Comparison of ENCODE assay signal across 1 cellular context in genomic region chr2:241092677-241093076, GRCh38.
TF ChIP-seq lines count a peak whose summit lies in the region.

No MANE protein-coding gene starts in this region.

TF ChIP-seq in A549, 52 proteins besides CTCF, POLR2A, EP300 and RAD21:
- TF ChIP-seq CHD4 (IDR thresholded peaks at IDR 0.05; ENCODE audit: borderline replicate concordance): no peak
- no peak for TF ChIP-seq JUNB (IDR thresholded peaks at IDR 0.05)
- TF ChIP-seq HOXB5 (CRISPR knock-in tag; IDR thresholded peaks at IDR 0.05): no peak
- TF ChIP-seq RNF2 (IDR thresholded peaks at IDR 0.05; ENCODE audit: borderline replicate concordance, low read depth): no peak
- no peak for TF ChIP-seq TFCP2L1 (CRISPR knock-in tag; IDR thresholded peaks at IDR 0.05)
- TF ChIP-seq CHD2 (IDR thresholded peaks at IDR 0.05; ENCODE audit: low read length, partially characterized antibody): no peak
- TF ChIP-seq BCL3 (IDR thresholded peaks at IDR 0.05): no peak
- no peak for TF ChIP-seq ZSCAN20 (CRISPR knock-in tag; IDR thresholded peaks at IDR 0.05)
- no peak for TF ChIP-seq NPAS2 (CRISPR knock-in tag; IDR thresholded peaks at IDR 0.05; ENCODE audit: borderline replicate concordance)
- TF ChIP-seq MAZ (IDR thresholded peaks at IDR 0.05; ENCODE audit: borderline replicate concordance, low read depth, low read length): no peak
- no peak for TF ChIP-seq GATA3 (IDR thresholded peaks at IDR 0.05; ENCODE audit: borderline replicate concordance)
- TF ChIP-seq POLR2AphosphoS2 (conservative IDR thresholded peaks at IDR 0.05; ENCODE audit: low read length): no peak
- TF ChIP-seq MAFK (IDR thresholded peaks at IDR 0.05; ENCODE audit: partially characterized antibody): no peak
- TF ChIP-seq BHLHE40 (IDR thresholded peaks at IDR 0.05; ENCODE audit: low read depth, low read length): no peak
- TF ChIP-seq PBX3 (IDR thresholded peaks at IDR 0.05): no peak
- no peak for TF ChIP-seq EHMT2 (IDR thresholded peaks at IDR 0.05; ENCODE audit: low read depth)
